ENCODE assay signal across 8 cellular contexts in genomic region chr10:103395754-103396066, GRCh38. TPM values are rescaled to one million over a fixed set of nuclear protein-coding genes. Genes with fewer than 3 reads are reported as not detected.
A peak's percentile ranks its signal among the peaks of the same experiment; 100 is the strongest.
DNase-seq lines count a peak whose midpoint lies in the region; ATAC-seq and TF ChIP-seq lines count a peak whose summit lies in the region.

No MANE protein-coding gene starts in this region.

- no peaks in the 10 kb centered on the region for H3K36me3 ChIP-seq in colonic mucosa

- H3K27me3 ChIP-seq in colonic mucosa, result no peaks in the 10 kb centered on the region

- peaks cover 14% of the 10 kb centered on the region for H3K4me1 ChIP-seq in colonic mucosa

- H3K9me3 ChIP-seq in colonic mucosa, result no peaks in the 10 kb centered on the region

- no peak for ATAC-seq in HG02763 (IDR thresholded peaks at IDR 0.05; ENCODE audit: unreplicated experiment)
- ATAC-seq in HG02973 (IDR thresholded peaks at IDR 0.05; ENCODE audit: unreplicated experiment), result no peak

- H3K9ac ChIP-seq in colonic mucosa (ENCODE audit: low read depth in 2 of 2, low read length in 2 of 2), result peak overlapping the region; percentile 96

- H3K27ac ChIP-seq in colonic mucosa, result peak overlapping the region; percentile 56

- H3K27ac Mint-ChIP-seq in mesothelial cell of epicardium, result peak overlapping the region; percentile 96

- H3K27me3 Mint-ChIP-seq in mesothelial cell of epicardium (ENCODE audit: low read depth), result no peaks in the 10 kb centered on the region

- in situ Hi-C loops in G401 (cut with HindIII; ENCODE audit: low sequenced_read_pairs), result no loop called here

- peaks cover 16% of the 10 kb centered on the region for H3K36me3 Mint-ChIP-seq in mesothelial cell of epicardium

- peak overlapping the region; percentile 96 for H3K4me3 Mint-ChIP-seq in mesothelial cell of epicardium

- peaks cover 41% of the 10 kb centered on the region for H3K4me1 Mint-ChIP-seq in mesothelial cell of epicardium

- peak overlapping the region; percentile 92 for H3K4me3 ChIP-seq in NB4 (ENCODE audit: low read depth, low read length)
- peak overlapping the region; percentile 95 for H3K4me3 ChIP-seq in colonic mucosa

- intact Hi-C loops in colonic mucosa (cut with DNase I), result no loop called here

- no peak for TF ChIP-seq CTCF in NB4 (IDR thresholded peaks at IDR 0.05; ENCODE audit: low read depth, low read length)
- no peak for TF ChIP-seq CTCF in colonic mucosa (IDR thresholded peaks at IDR 0.05)
- no peak for TF ChIP-seq CTCF in mesothelial cell of epicardium (IDR thresholded peaks at IDR 0.05; ENCODE audit: unreplicated experiment)

- H3K9me3 Mint-ChIP-seq in mesothelial cell of epicardium, result no peaks in the 10 kb centered on the region

- no peak for TF ChIP-seq POLR2A in NB4 (IDR thresholded peaks at IDR 0.05; ENCODE audit: extremely low read depth, insufficient read length)

- peak; percentile 12 for DNase-seq in G401 (ENCODE audit: low spot score)
- no peak for DNase-seq in NB4 (ENCODE audit: low read depth)
- DNase-seq in colonic mucosa, result no peak
- no peak for DNase-seq in mesothelial cell of epicardium (ENCODE audit: low spot score in 2 of 2, unreplicated experiment in 2 of 2)
- DNase-seq in cerebellum (ENCODE audit: low spot score), result no peak
- no peak for DNase-seq in NCI-H1092 treated with DMSO at 0.1 percent for 48 hours (lab: John Stamatoyannopoulos, UW)

RNA-seq across cellular contexts. Expression of gene ATP5MK, which starts 0.6 kb away (rescaled TPM):
- 274 and 320 TPM in 2 replicates for total RNA-seq in G401 (2014; rRNA removed; shearing (Covaris generic))
- total RNA-seq in colonic mucosa, result 100 to 1,000 TPM; 551 to 577 TPM
- 208 to 223 TPM (median 209 TPM) in 3 replicates for total RNA-seq in mesothelial cell of epicardium
- 88.2 TPM for total RNA-seq in cerebellum

RNA-seq across cellular contexts. Expression of gene PDCD11, which starts 0.7 kb away (rescaled TPM):
- total RNA-seq in G401 (2014; rRNA removed; shearing (Covaris generic)), result 42.4 and 60.6 TPM in 2 replicates
- total RNA-seq in colonic mucosa, result 10 to 100 TPM; 14.9 to 33.6 TPM
- 48.9 to 53.6 TPM (median 50.4 TPM) in 3 replicates for total RNA-seq in mesothelial cell of epicardium
- 22.3 TPM for total RNA-seq in cerebellum

RNA-seq across cellular contexts. Expression of gene TAF5, which starts 27.9 kb away (rescaled TPM):
- 10.2 and 11.9 TPM in 2 replicates for total RNA-seq in G401 (2014; rRNA removed; shearing (Covaris generic))
- total RNA-seq in colonic mucosa, result 10 to 100 TPM in 1 of 2 donors, 1 to 10 TPM in 1; 5.5 to 10.3 TPM
- 4.7 to 5.2 TPM (median 4.9 TPM) in 3 replicates for total RNA-seq in mesothelial cell of epicardium
- 6.9 TPM for total RNA-seq in cerebellum

RNA-seq across cellular contexts. Expression of gene PCGF6, which starts 44.8 kb away (rescaled TPM):
- 22.6 and 37.2 TPM in 2 replicates for total RNA-seq in G401 (2014; rRNA removed; shearing (Covaris generic))
- total RNA-seq in colonic mucosa (1 to 10 TPM; 7.6 to 8.6 TPM), mesothelial cell of epicardium (10.5 to 10.7 TPM (median 10.6 TPM) in 3 replicates), cerebellum (10.0 TPM)

RNA-seq across cellular contexts. Expression of gene CALHM2, which starts 56.5 kb away (rescaled TPM):
- total RNA-seq in G401 (2014; rRNA removed; shearing (Covaris generic)), result 0.68 and 2.0 TPM in 2 replicates
- 1 to 10 TPM; 3.5 to 8.0 TPM for total RNA-seq in colonic mucosa
- 4.3 to 6.0 TPM (median 5.6 TPM) in 3 replicates for total RNA-seq in mesothelial cell of epicardium
- total RNA-seq in cerebellum, result 4.9 TPM
